In the genomic region with DNA sequence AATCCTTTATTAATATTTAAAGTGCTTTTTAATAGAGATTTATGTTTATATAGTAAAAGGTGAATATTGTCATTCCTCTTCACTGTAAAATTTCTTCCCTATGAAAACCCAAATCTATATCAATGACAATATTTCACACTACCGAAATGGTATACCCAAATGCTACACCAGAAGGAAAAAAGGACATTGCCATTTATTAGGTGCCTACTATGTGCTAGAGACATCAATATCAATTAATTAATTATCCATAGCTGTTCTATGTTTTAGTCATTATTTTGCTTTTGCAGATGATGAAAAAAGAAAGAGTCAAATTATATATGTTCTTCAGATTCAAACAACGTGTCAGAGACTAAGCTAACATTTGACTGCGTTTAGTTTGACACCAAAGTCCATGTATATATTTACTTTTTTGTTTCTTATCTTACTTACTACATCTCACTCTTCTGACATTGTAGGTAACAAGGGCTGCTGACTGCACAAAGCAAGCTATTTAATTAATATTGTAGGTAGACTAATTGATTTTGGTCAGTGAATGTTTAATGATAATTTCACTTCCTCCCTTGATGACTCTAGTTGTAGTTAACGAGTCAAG, we compare ENCODE assay signal across 34 cellular contexts.
"Had no signal": no experiment of that assay in that cellular context is flagged by ENCODE, and none has a peak within 500 bp of the region (broad histone marks: within the 10 kb centered on the region; RNA-seq: fewer than 3 reads in every experiment).

No MANE protein-coding gene starts in this region.

- FAIRE-seq: astrocyte, bronchial epithelial cell had no signal

- H3K27ac ChIP-seq: ascending aorta, body of pancreas, brain microvascular endothelial cell, breast epithelium, cardiac muscle cell had no signal

- DNase-seq: activated effector memory CD4-positive, alpha-beta T cell treated with anti-CD3 and anti-CD28 coated beads, Interleukin-2, amount 50 U/mL, for 16 hours; activated effector memory CD4-positive, alpha-beta T cell treated with Interleukin-2 at 50 U/mL for 16 hours; activated gamma-delta T cell; activated gamma-delta T cell treated with Interleukin-2 at 50 U/mL for 16 hours; activated naive CD4-positive, alpha-beta T cell; activated naive CD4-positive, alpha-beta T cell treated with anti-CD3 and anti-CD28 coated beads for 36 hours; activated naive CD4-positive, alpha-beta T cell treated with anti-CD3 and anti-CD28 coated beads, Interleukin-2, amount 10 ng/mL, durations not matched to agents 7 days and 5 days; activated naive CD4-positive, alpha-beta T cell treated with anti-CD3 and anti-CD28 coated beads, Interleukin-2, amount 50 U/mL, for 16 hours; activated naive CD4-positive, alpha-beta T cell treated with Interleukin-2 at 50 U/mL for 16 hours; activated naive CD8-positive, alpha-beta T cell treated with anti-CD3 and anti-CD28 coated beads for 36 hours; activated naive CD8-positive, alpha-beta T cell treated with anti-CD3 and anti-CD28 coated beads, Interleukin-2, amount 10 ng/mL, durations not matched to agents 7 days and 5 days; activated naive CD8-positive, alpha-beta T cell treated with anti-CD3 and anti-CD28 coated beads, Interleukin-2, amount 50 U/mL, for 24 hours; activated T-cell treated with anti-CD3 and anti-CD28 coated beads for 4 hours; activated T-cell treated with anti-CD3 and anti-CD28 coated beads, Interleukin-2, amount 50 U/mL, for 1 hour; activated T-cell treated with anti-CD3 and anti-CD28 coated beads, Interleukin-2, amount 50 U/mL, for 24 hours; activated T-cell treated with anti-CD3 and anti-CD28 coated beads, Interleukin-2, amount 50 U/mL, for 4 hours; activated T-cell treated with anti-CD3 and anti-CD28 coated beads, Interleukin-2, amount 50 U/mL, for 48 hours; activated T-cell treated with anti-CD3 and anti-CD28 coated beads, Interleukin-2, amount 50 U/mL, for 72 hours; amniotic stem cell; amygdala; anterior cingulate cortex; aorta; body of pancreas; brain microvascular endothelial cell; caudate nucleus; central memory CD4-positive, alpha-beta T cell; cerebellar nuclear complex had no signal

- H3K4me3 ChIP-seq: ascending aorta, body of pancreas, breast epithelium, cardiac muscle cell had no signal

- H3K36me3 ChIP-seq: ascending aorta, brain microvascular endothelial cell, breast epithelium, cardiac muscle cell had no signal

- H3K27me3 ChIP-seq: ascending aorta, body of pancreas, brain microvascular endothelial cell, breast epithelium, cardiac muscle cell had no signal

- H3K9me3 ChIP-seq: ascending aorta, body of pancreas, breast epithelium had no signal

- H3K4me1 ChIP-seq: ascending aorta, body of pancreas, breast epithelium had no signal

- ATAC-seq: activated naive CD4-positive, alpha-beta T cell treated with anti-CD3 and anti-CD28 coated beads, Interleukin-2, amount 50 U/mL, for 72 hours; activated naive CD8-positive, alpha-beta T cell treated with anti-CD3 and anti-CD28 coated beads, Interleukin-2, amount 50 U/mL, for 24 hours; activated T-cell treated with anti-CD3 and anti-CD28 coated beads, Interleukin-2, amount 50 U/mL, for 4 hours; activated T-cell treated with anti-CD3 and anti-CD28 coated beads, Interleukin-2, amount 50 U/mL, for 72 hours; activated T-helper 17 cell treated with anti-CD3 and anti-CD28 coated beads, Interleukin-2, amount 50 U/mL, for 72 hours; body of pancreas had no signal
